10 cellular contexts compared by ENCODE assay signal in genomic region chr1:7885513-7886298, GRCh38. TPM values are rescaled to one million over a fixed set of nuclear protein-coding genes. Genes with fewer than 3 reads are reported as not detected.
DNase-seq lines count a peak whose midpoint lies in the region; ATAC-seq, FAIRE-seq and TF ChIP-seq lines count a peak whose summit lies in the region.
"Had no signal": no experiment of that assay in that cellular context is flagged by ENCODE, and none has a peak within 500 bp of the region (broad histone marks: within the 10 kb centered on the region; RNA-seq: fewer than 3 reads in every experiment).

No MANE protein-coding gene starts in this region.

- no peak for FAIRE-seq in small intestine (lab: Jason Lieb, UNC)

- H3K4me1 ChIP-seq in colonic mucosa: no peaks in the 10 kb centered on the region
- no peaks in the 10 kb centered on the region for H3K4me1 ChIP-seq in small intestine (ENCODE audit: control insufficient read depth in 2 of 2, insufficient read depth in 1 of 2, low read depth in 1 of 2, low read length in 1 of 2)
- H3K4me1 ChIP-seq: heart right ventricle had no signal

- H3K36me3 ChIP-seq in GM06990 (ENCODE audit: control insufficient read depth, insufficient read depth, low read length) (no peaks in the 10 kb centered on the region), colonic mucosa (no peaks in the 10 kb centered on the region), small intestine (ENCODE audit: control insufficient read depth in 2 of 2, insufficient read depth in 2 of 2, low read length in 2 of 2) (no peaks in the 10 kb centered on the region)
- H3K36me3 ChIP-seq: heart right ventricle had no signal

- H3K27me3 ChIP-seq in GM06990 (replicated peaks; ENCODE audit: control insufficient read depth, insufficient read depth, low read length) (no peaks in the 10 kb centered on the region), colonic mucosa (no peaks in the 10 kb centered on the region), small intestine (ENCODE audit: control insufficient read depth in 2 of 2, insufficient read depth in 2 of 2, low read length in 2 of 2) (no peaks in the 10 kb centered on the region)

- WGBS in small intestine, 3 donors: 18 to 22% (median 22%) methylated on average over 20 to 26 of the region's 26 CpGs

- no peak for TF ChIP-seq CTCF in GM06990 (IDR thresholded peaks at IDR 0.05; ENCODE audit: insufficient read depth, low read length, poor library complexity, severe bottlenecking)
- no peak for TF ChIP-seq CTCF in colonic mucosa (IDR thresholded peaks at IDR 0.05)

- H3K9me3 ChIP-seq in colonic mucosa: no peaks in the 10 kb centered on the region
- no peaks in the 10 kb centered on the region for H3K9me3 ChIP-seq in small intestine (ENCODE audit: control insufficient read depth, low read depth)
- H3K9me3 ChIP-seq: heart right ventricle had no signal

- ATAC-seq in HG03457 (IDR thresholded peaks at IDR 0.05; ENCODE audit: unreplicated experiment): no peak
- ATAC-seq: heart right ventricle had no signal

- intact Hi-C loops in colonic mucosa (cut with DNase I): no loop called here

- DNase-seq in GM06990 (ENCODE audit: extremely low read depth, insufficient read length): peak; percentile 37
- peak; percentile 33 for DNase-seq in NCI-H2196 treated with DMSO at 0.1 percent for 48 hours (lab: John Stamatoyannopoulos, UW; ENCODE audit: unreplicated experiment)
- peak; percentile 98 for DNase-seq in colonic mucosa
- peak; percentile 96 for DNase-seq in small intestine
- DNase-seq in NCI-H187 (lab: John Stamatoyannopoulos, UW): no peak
- no peak for DNase-seq in NCI-H510A (lab: John Stamatoyannopoulos, UW)
- DNase-seq in T-helper 9 cell: no peak
- DNase-seq: heart right ventricle had no signal

- H3K4me3 ChIP-seq in GM06990 (replicated peaks; ENCODE audit: low read depth, low read length) (no peak overlapping the region), colonic mucosa (peak overlapping the region; percentile 15), small intestine (ENCODE audit: low read depth in 1 of 2, low read length in 2 of 2) (peak overlapping the region in 1 of 2 donors; percentile 51)
- H3K4me3 ChIP-seq: heart right ventricle had no signal

- no peak overlapping the region for H3K9ac ChIP-seq in colonic mucosa (ENCODE audit: low read depth in 2 of 2, low read length in 2 of 2)

- H3K27ac ChIP-seq in colonic mucosa (no peak overlapping the region), small intestine (ENCODE audit: low read depth in 1 of 2, low read length in 1 of 2) (peak overlapping the region; percentile 59 to 74)
- H3K27ac ChIP-seq: heart right ventricle had no signal

RNA-seq across cellular contexts. Expression of gene UTS2, which starts 32.8 kb away (rescaled TPM):
- under 1 TPM in 1 of 2 donors, not detected in 1; 0.20 TPM for total RNA-seq in colonic mucosa
- 1 to 10 TPM in 1 of 3 donors, under 1 TPM in 1, not detected in 1; 0.33 to 1.9 TPM for polyA plus RNA-seq in small intestine
- total RNA-seq: RPMI7951 had no signal
- polyA plus RNA-seq: heart right ventricle had no signal

RNA-seq across cellular contexts. Expression of gene TNFRSF9, which starts 54.9 kb away (rescaled TPM):
- under 1 TPM; 0.17 to 0.56 TPM for total RNA-seq in colonic mucosa
- under 1 TPM in 1 of 3 donors, not detected in 2; 0.13 TPM for polyA plus RNA-seq in small intestine

Comparison
In these comparisons a context has a peak if more than half of its experiments do, and no peak if none do; other contexts are left out.
1. DNase-seq: peak in GM06990 (single experiment), NCI-H2196 treated with DMSO at 0.1 percent for 48 hours (single experiment), colonic mucosa (single experiment) and small intestine (single experiment); none in NCI-H187 (0 of 2), NCI-H510A (single experiment) and T-helper 9 cell (single experiment).